Comparison of ENCODE assay signal across 15 cellular contexts in genomic region chr14:63952933-63953437, GRCh38.
DNase-seq lines count a peak whose midpoint lies in the region; ATAC-seq and TF ChIP-seq lines count a peak whose summit lies in the region.
"Had no signal": no experiment of that assay in that cellular context is flagged by ENCODE, and none has a peak within 500 bp of the region (broad histone marks: within the 10 kb centered on the region; RNA-seq: fewer than 3 reads in every experiment).

No MANE protein-coding gene starts in this region.

- H3K4me3 ChIP-seq in heart left ventricle (no peak overlapping the region), fibroblast of mammary gland (ENCODE audit: control insufficient read depth, low read depth, low read length) (no peak overlapping the region), thyroid gland (replicated peaks in 1 of 3) (no peak overlapping the region)
- H3K4me3 ChIP-seq: adrenal gland, coronary artery, GM12878 had no signal

- no peaks in the 10 kb centered on the region for H3K27me3 ChIP-seq in heart left ventricle
- H3K27me3 ChIP-seq in thyroid gland, result no peaks in the 10 kb centered on the region
- H3K27me3 ChIP-seq: adrenal gland had no signal

- intact Hi-C loops in heart left ventricle (cut with DNase I), result loop anchor here in 8 of 10 donors (1.0 to 10.0 kb wide), 3 partner anchors 98 to 101 kb away; partner anchors contain the start of gene SYNE2 (in 7 of the 8)
- intact Hi-C loops in Right ventricle myocardium inferior (cut with DNase I), result loop anchor here (1.0 kb wide), 1 partner anchor 101 kb away; no protein-coding TSS in a partner anchor
- intact Hi-C loops in thyroid gland (cut with DNase I), result no loop called here

- DNase-seq in heart left ventricle (no peak), Right ventricle myocardium inferior (ENCODE audit: missing footprints) (no peak), NCI-H82 (lab: John Stamatoyannopoulos, UW) (peak; percentile 31), fibroblast of mammary gland (ENCODE audit: low read depth) (peak; percentile 5), thyroid gland (no peak), substantia nigra (lab: John Stamatoyannopoulos, UW) (no peak)
- DNase-seq: adrenal gland; NCI-H187; NCI-H510A treated with DMSO at 0.1 percent for 48 hours; stimulated activated naive CD8-positive, alpha-beta T cell treated with anti-CD3 and anti-CD28 coated beads, Interleukin-15, Interleukin-2, amounts not matched to agents 100 U/mL and 50 U/mL, for 24 hours had no signal

- WGBS in heart left ventricle, 4 donors, result 61 to 81% (median 76%) methylated on average over 2 of the region's 2 CpGs
- WGBS in thyroid gland, 2 donors, result 89 to 95% methylated on average over 2 of the region's 2 CpGs

- H3K9me3 ChIP-seq in heart left ventricle, result no peaks in the 10 kb centered on the region
- no peaks in the 10 kb centered on the region for H3K9me3 ChIP-seq in thyroid gland
- H3K9me3 ChIP-seq: adrenal gland had no signal

- H3K36me3 ChIP-seq in heart left ventricle (peaks cover 0 to 61% (median 26%) of the 10 kb centered on the region in 9 donors), thyroid gland (peaks cover 29 to 37% of the 10 kb centered on the region in 2 donors)
- H3K36me3 ChIP-seq: adrenal gland had no signal

- no peak for TF ChIP-seq CTCF in heart left ventricle (IDR thresholded peaks at IDR 0.05)
- no peak for TF ChIP-seq CTCF in fibroblast of mammary gland (conservative IDR thresholded peaks at IDR 0.05; ENCODE audit: control insufficient read depth, insufficient read depth, low read depth, low read length)
- no peak for TF ChIP-seq CTCF in thyroid gland (IDR thresholded peaks at IDR 0.05)

- TF ChIP-seq POLR2A in heart left ventricle (IDR thresholded peaks at IDR 0.05), result no peak
- TF ChIP-seq POLR2A in thyroid gland (IDR thresholded peaks at IDR 0.05), result no peak

- H3K27ac ChIP-seq in heart left ventricle, result peak overlapping the region in 6 of 12 donors; percentile 19 to 50 (median 27)
- H3K27ac ChIP-seq in thyroid gland, result peak overlapping the region in 2 of 3 donors; percentile 5 to 15
- no peak overlapping the region for H3K27ac ChIP-seq in substantia nigra (ENCODE audit: low read depth, low read length, poor library complexity, severe bottlenecking)
- H3K27ac ChIP-seq: coronary artery, VCaP had no signal

- H3K4me1 ChIP-seq in heart left ventricle (peaks cover 0 to 24% (median 11%) of the 10 kb centered on the region in 12 donors), thyroid gland (no peaks in the 10 kb centered on the region)
- H3K4me1 ChIP-seq: adrenal gland had no signal

- ATAC-seq in heart left ventricle, result peak in 3 of 4 donors; percentile 33 to 49 (median 48)
- ATAC-seq in Right ventricle myocardium inferior, result no peak
- ATAC-seq in GM21717 (IDR thresholded peaks at IDR 0.05; ENCODE audit: unreplicated experiment), result no peak
- no peak for ATAC-seq in HG02870 (IDR thresholded peaks at IDR 0.05; ENCODE audit: unreplicated experiment)
- ATAC-seq: GM12878; stimulated activated naive CD8-positive, alpha-beta T cell treated with anti-CD3 and anti-CD28 coated beads, Interleukin-15, Interleukin-2, amounts not matched to agents 100 U/mL and 50 U/mL, for 24 hours had no signal

Comparison
In these comparisons a context has a peak if more than half of its experiments do, and no peak if none do; other contexts are left out.
1. ATAC-seq: peak in heart left ventricle (3 of 4); none in Right ventricle myocardium inferior (single experiment), GM21717 (single experiment) and HG02870 (single experiment).
2. DNase-seq: peak in NCI-H82 (single experiment) and fibroblast of mammary gland (single experiment); none in heart left ventricle (0 of 5), Right ventricle myocardium inferior (single experiment), thyroid gland (0 of 2) and substantia nigra (0 of 49).